8 cellular contexts compared by ENCODE assay signal in genomic region chr12:69470189-69471094, GRCh38. TPM values are rescaled to one million over a fixed set of nuclear protein-coding genes. Genes with fewer than 3 reads are reported as not detected.
A peak's percentile ranks its signal among the peaks of the same experiment; 100 is the strongest.
DNase-seq lines count a peak whose midpoint lies in the region; ATAC-seq and TF ChIP-seq lines count a peak whose summit lies in the region.

TSS of gene FRS2 (plus strand) at chr12:69470388. CDS start at chr12:69569031, 98,643 bp downstream.

- DNase-seq in NCI-H1417 (lab: John Stamatoyannopoulos, UW) (peak; percentile 90 to 95 (median 94)), T follicular helper cell (ENCODE audit: low read depth) (peak; percentile 73), heart right ventricle (peak; percentile 92 to 93), posterior vena cava (ENCODE audit: low spot score) (peak; percentile 96), upper lobe of right lung (peak; percentile 95)

- peak within 1 kb of the TSS; percentile 74 to 98 (median 86) for H3K4me3 ChIP-seq in heart right ventricle
- peak within 1 kb of the TSS; percentile 80 for H3K4me3 ChIP-seq in upper lobe of right lung

- H3K27me3 ChIP-seq in heart right ventricle = no peaks in the 10 kb centered on the region
- no peaks in the 10 kb centered on the region for H3K27me3 ChIP-seq in upper lobe of right lung

- H3K4me1 ChIP-seq in heart right ventricle (peaks cover 3 to 51% (median 45%) of the 10 kb centered on the region in 9 donors), upper lobe of right lung (peaks cover 44% of the 10 kb centered on the region)

- H3K9me3 ChIP-seq in heart right ventricle (no peaks in the 10 kb centered on the region), upper lobe of right lung (no peaks in the 10 kb centered on the region)

- intact Hi-C loops in heart right ventricle (cut with DNase I) = loop anchor here in 9 of 10 donors (2.0 to 10.0 kb wide), 6 partner anchors 42 to 117 kb away; partner anchors contain the start of gene CCT2 (in 1 of the 9)
- intact Hi-C loops in posterior vena cava (cut with DNase I) = loop anchor here in 1 of 2 donors (5.0 kb wide), 1 partner anchor 102 kb away; no protein-coding TSS in a partner anchor
- intact Hi-C loops in upper lobe of right lung (cut with DNase I) = no loop called here

- H3K27ac ChIP-seq in adipose tissue (ENCODE audit: low read depth, low read length) = peak within 1 kb of the TSS; percentile 58
- peak within 1 kb of the TSS; percentile 81 to 98 (median 92) for H3K27ac ChIP-seq in heart right ventricle
- peak within 1 kb of the TSS; percentile 93 for H3K27ac ChIP-seq in upper lobe of right lung

- 0 to 1% (median 1%) methylated on average over 58 to 69 of the region's 69 CpGs for WGBS in adipose tissue, 3 donors
- 0% methylated on average over 69 of the region's 69 CpGs for WGBS in heart right ventricle, 2 donors

- TF ChIP-seq CTCF in GM12874 (IDR thresholded peaks at IDR 0.05; ENCODE audit: insufficient read depth, low read depth, low read length) (peak; percentile 31; the same call in 1 of the 2 replicates), heart right ventricle (IDR thresholded peaks at IDR 0.05) (peak in 8 of 9 donors; percentile 13 to 43 (median 27)), upper lobe of right lung (IDR thresholded peaks at IDR 0.05) (peak; percentile 34)

- ATAC-seq in HG02763 (IDR thresholded peaks at IDR 0.05; ENCODE audit: unreplicated experiment) = peak; percentile 98
- peak; percentile 99 to 100 (median 99) for ATAC-seq in heart right ventricle
- ATAC-seq in upper lobe of right lung = peak; percentile 99

- no peaks in the 10 kb centered on the region for H3K36me3 ChIP-seq in heart right ventricle
- H3K36me3 ChIP-seq in upper lobe of right lung = no peaks in the 10 kb centered on the region

RNA-seq across cellular contexts. Expression of gene FRS2, which starts in this region (rescaled TPM):
- 10 to 100 TPM in 2 of 3 donors, 1 to 10 TPM in 1; 4.7 to 15.2 (median 12.2) TPM for polyA plus RNA-seq in adipose tissue
- 10 to 100 TPM; 18.2 to 26.0 (median 20.0) TPM for total RNA-seq in heart right ventricle
- polyA plus RNA-seq in heart right ventricle = 1 to 10 TPM; 2.9 to 3.5 TPM
- total RNA-seq in posterior vena cava = 10 to 100 TPM; 35.0 to 39.1 TPM
- 31.0 TPM for total RNA-seq in upper lobe of right lung

Comparison
In these comparisons a context has a peak if more than half of its experiments do, and no peak if none do; other contexts are left out.
1. Peak in every context shown above with its lines: DNase-seq, ATAC-seq, H3K4me3 ChIP-seq and H3K27ac ChIP-seq.